Comparison of ENCODE assay signal across 35 cellular contexts in the genomic region with DNA sequence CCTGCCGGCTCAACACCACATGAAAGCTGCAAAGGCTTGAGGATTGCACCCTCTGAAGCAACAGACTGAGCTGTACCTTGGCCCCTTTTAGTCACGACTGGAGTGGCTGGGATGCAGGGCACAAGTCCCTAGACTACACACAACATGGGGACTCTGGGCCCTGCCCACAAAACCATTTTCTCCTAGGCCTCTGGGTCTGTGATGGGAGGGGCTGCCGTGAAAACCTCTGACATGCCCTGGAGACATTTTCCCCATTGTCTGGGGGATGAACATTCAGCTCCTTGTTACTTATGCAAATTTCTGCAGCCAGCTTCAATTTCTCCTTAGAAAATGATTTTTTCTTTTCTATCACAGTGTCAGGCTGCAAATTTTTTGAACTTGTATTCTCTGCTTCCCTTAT.
"Had no signal": no experiment of that assay in that cellular context is flagged by ENCODE, and none has a peak within 500 bp of the region (broad histone marks: within the 10 kb centered on the region; RNA-seq: fewer than 3 reads in every experiment).

No MANE protein-coding gene starts in this region.

- H3K4me1 Mint-ChIP-seq: activated CD4-positive, alpha-beta T cell treated with anti-CD3 and anti-CD28 coated beads for 36 hours; activated CD4-positive, alpha-beta T cell treated with anti-CD3 and anti-CD28 coated beads, Interleukin-2, amount 10 ng/mL, durations not matched to agents 7 days and 5 days; activated naive CD4-positive, alpha-beta T cell treated with anti-CD3 and anti-CD28 coated beads, Interleukin-2, amount 10 ng/mL, durations not matched to agents 7 days and 5 days had no signal

- H3K9me3 ChIP-seq: SJSA1, SK-N-SH had no signal

- H3K27ac ChIP-seq: brain microvascular endothelial cell, Peyer's patch, SJSA1 had no signal

- H3K4me3 Mint-ChIP-seq: activated CD4-positive, alpha-beta T cell treated with anti-CD3 and anti-CD28 coated beads for 36 hours; activated CD4-positive, alpha-beta T cell treated with anti-CD3 and anti-CD28 coated beads, Interleukin-2, amount 10 ng/mL, durations not matched to agents 7 days and 5 days; activated naive CD4-positive, alpha-beta T cell treated with anti-CD3 and anti-CD28 coated beads, Interleukin-2, amount 10 ng/mL, durations not matched to agents 7 days and 5 days; activated naive CD8-positive, alpha-beta T cell; T-helper 1 cell treated with Interleukin-12 subunit alpha and Interleukin-12 subunit beta and Interleukin-4 antibody, amounts not matched to agents 30 μg/mL and 1 μg/mL, for 36 hours; T-helper 2 cell treated with Interferon-gamma antibody and Interleukin-4, amounts not matched to agents 5 μg/mL and 100 μg/mL, for 36 hours had no signal

- H3K27me3 ChIP-seq: brain microvascular endothelial cell, Peyer's patch, SJSA1 had no signal

- H3K4me1 ChIP-seq: Peyer's patch, SJSA1 had no signal

- H3K4me3 ChIP-seq: Peyer's patch, SJSA1 had no signal

- H3K27ac Mint-ChIP-seq: activated CD4-positive, alpha-beta T cell treated with anti-CD3 and anti-CD28 coated beads for 36 hours; activated CD4-positive, alpha-beta T cell treated with anti-CD3 and anti-CD28 coated beads, Interleukin-2, amount 10 ng/mL, durations not matched to agents 7 days and 5 days; activated naive CD4-positive, alpha-beta T cell treated with anti-CD3 and anti-CD28 coated beads, Interleukin-2, amount 10 ng/mL, durations not matched to agents 7 days and 5 days; activated naive CD8-positive, alpha-beta T cell; T-helper 1 cell treated with Interleukin-12 subunit alpha and Interleukin-12 subunit beta and Interleukin-4 antibody, amounts not matched to agents 30 μg/mL and 1 μg/mL, for 36 hours; T-helper 2 cell treated with Interferon-gamma antibody and Interleukin-4, amounts not matched to agents 5 μg/mL and 100 μg/mL, for 36 hours had no signal

- ATAC-seq: activated CD4-positive, alpha-beta T cell treated with anti-CD3 and anti-CD28 coated beads for 36 hours; activated CD4-positive, CD25-positive, alpha-beta regulatory T cell treated with anti-CD3 and anti-CD28 coated beads, Interleukin-2, amount 50 U/mL, for 24 hours; PC-3 had no signal

- DNase-seq: activated CD4-positive, alpha-beta T cell treated with anti-CD3 and anti-CD28 coated beads for 36 hours; activated CD4-positive, alpha-beta T cell treated with anti-CD3 and anti-CD28 coated beads, Interleukin-2, amount 10 ng/mL, durations not matched to agents 7 days and 5 days; activated CD4-positive, alpha-beta T cell treated with anti-CD3 and anti-CD28 coated beads, Interleukin-2, amount 50 U/mL, for 48 hours; activated CD8-positive, alpha-beta memory T cell treated with anti-CD3 and anti-CD28 coated beads, Interleukin-2, amount 50 U/mL, for 4 hours; activated effector memory CD4-positive, alpha-beta T cell treated with Interleukin-2 at 50 U/mL for 16 hours; activated naive CD4-positive, alpha-beta T cell treated with anti-CD3 and anti-CD28 coated beads, Interleukin-2, amount 10 ng/mL, durations not matched to agents 7 days and 5 days; activated T-cell treated with anti-CD3 and anti-CD28 coated beads for 4 hours; activated T-cell treated with anti-CD3 and anti-CD28 coated beads, Interleukin-2, amount 50 U/mL, for 48 hours; amniotic stem cell; aorta; brain microvascular endothelial cell; central memory CD4-positive, alpha-beta T cell; MM.1S; MV-4-11; NCI-H1092 treated with DMSO at 0.1 percent for 48 hours; NCI-H1417; NCI-H146; NCI-H187; NCI-H2029 treated with DMSO at 0.1 percent for 48 hours; NCI-H2107; NCI-H2171; NCI-H510A; NCI-H526; NCI-H748 treated with DMSO at 0.1 percent for 48 hours; NK-92 treated with Interleukin-12 subunit alpha and Interleukin-12 subunit beta, amount 100 ng/mL, for 24 hours; PC-3; Peyer's patch; RPMI8226; SHP77 treated with DMSO at 0.1 percent for 48 hours; SK-N-SH had no signal

- H3K9me2 ChIP-seq: SK-N-SH had no signal

- H3K36me3 ChIP-seq: brain microvascular endothelial cell, Peyer's patch, SJSA1 had no signal

- H3K36me3 Mint-ChIP-seq: activated naive CD4-positive, alpha-beta T cell treated with anti-CD3 and anti-CD28 coated beads, Interleukin-2, amount 10 ng/mL, durations not matched to agents 7 days and 5 days; activated naive CD8-positive, alpha-beta T cell had no signal

- H3K27me3 Mint-ChIP-seq: activated CD4-positive, alpha-beta T cell treated with anti-CD3 and anti-CD28 coated beads for 36 hours; activated CD4-positive, alpha-beta T cell treated with anti-CD3 and anti-CD28 coated beads, Interleukin-2, amount 10 ng/mL, durations not matched to agents 7 days and 5 days; activated naive CD4-positive, alpha-beta T cell treated with anti-CD3 and anti-CD28 coated beads, Interleukin-2, amount 10 ng/mL, durations not matched to agents 7 days and 5 days; activated naive CD8-positive, alpha-beta T cell had no signal

- H3K9ac ChIP-seq: SK-N-SH had no signal

- H3K4me2 ChIP-seq: SK-N-SH had no signal
